In genomic region chr2:162164802-162165201, GRCh38 we compare ENCODE assay signal across 23 cellular contexts. TPM values are rescaled to one million over a fixed set of nuclear protein-coding genes. Genes with fewer than 3 reads are reported as not detected.
"Had no signal": no experiment of that assay in that cellular context is flagged by ENCODE, and none has a peak within 500 bp of the region (broad histone marks: within the 10 kb centered on the region; RNA-seq: fewer than 3 reads in every experiment).

No MANE protein-coding gene starts in this region.

- H3K4me1 ChIP-seq: heart left ventricle, tibial artery had no signal

- FAIRE-seq: colon had no signal

- H3K9me3 ChIP-seq: gastroesophageal sphincter, heart left ventricle, tibial artery had no signal

- H3K27me3 ChIP-seq: gastroesophageal sphincter, heart left ventricle, tibial artery had no signal

- H3K4me3 ChIP-seq: dorsolateral prefrontal cortex, gastroesophageal sphincter, heart left ventricle, tibial artery had no signal

- ATAC-seq: activated CD8-positive, alpha-beta T cell treated with anti-CD3 and anti-CD28 coated beads, Interleukin-2, amount 10 ng/mL, durations not matched to agents 7 days and 5 days; activated T-cell treated with anti-CD3 and anti-CD28 coated beads, Interleukin-2, amount 50 U/mL, for 4 hours; gastroesophageal sphincter; heart left ventricle; left ventricle myocardium superior had no signal

- H3K36me3 ChIP-seq: gastroesophageal sphincter, tibial artery had no signal

- H3K27ac ChIP-seq: epithelial cell of prostate, heart left ventricle, tibial artery had no signal

- DNase-seq: activated CD4-positive, alpha-beta T cell treated with anti-CD3 and anti-CD28 coated beads, Interleukin-2, amount 10 ng/mL, durations not matched to agents 24 days and 14 days; activated CD8-positive, alpha-beta T cell treated with anti-CD3 and anti-CD28 coated beads, Interleukin-2, amount 10 ng/mL, durations not matched to agents 7 days and 5 days; activated naive CD4-positive, alpha-beta T cell treated with anti-CD3 and anti-CD28 coated beads for 36 hours; activated T-cell treated with anti-CD3 and anti-CD28 coated beads, Interleukin-2, amount 50 U/mL, for 4 hours; caudate nucleus; dorsolateral prefrontal cortex; heart left ventricle; left ventricle myocardium superior; naive B cell; stimulated activated CD4-positive, alpha-beta T cell treated with anti-CD3 and anti-CD28 coated beads, Interleukin-12 subunit alpha, Interleukin-12 subunit beta, amount 100 ng/mL, for 4 hours; stimulated activated CD4-positive, alpha-beta T cell treated with anti-CD3 and anti-CD28 coated beads, Interleukin-1b, Interleukin-23, amount 100 ng/mL, for 48 hours; stimulated activated CD8-positive, alpha-beta memory T cell treated with anti-CD3 and anti-CD28 coated beads, Interleukin-4, amount 100 ng/mL, for 48 hours; stimulated activated naive CD4-positive, alpha-beta T cell; T-helper 9 cell; tibial artery had no signal

RNA-seq across cellular contexts. Expression of gene GCG, which starts 12.8 kb away (rescaled TPM):
- total RNA-seq: activated CD4-positive, alpha-beta T cell treated with anti-CD3 and anti-CD28 coated beads, Interleukin-2, amount 10 ng/mL, durations not matched to agents 24 days and 14 days; activated CD8-positive, alpha-beta T cell treated with anti-CD3 and anti-CD28 coated beads, Interleukin-2, amount 10 ng/mL, durations not matched to agents 7 days and 5 days; activated naive CD4-positive, alpha-beta T cell treated with anti-CD3 and anti-CD28 coated beads for 36 hours; activated T-cell treated with anti-CD3 and anti-CD28 coated beads, Interleukin-2, amount 50 U/mL, for 4 hours; dorsolateral prefrontal cortex; gastroesophageal sphincter; heart left ventricle; kidney epithelial cell; left ventricle myocardium superior; mononuclear cell; neural crest cell; omental fat pad; urinary bladder had no signal
- polyA plus RNA-seq: heart left ventricle, urinary bladder had no signal
